Comparison of ENCODE assay signal across 9 cellular contexts in the genomic region with DNA sequence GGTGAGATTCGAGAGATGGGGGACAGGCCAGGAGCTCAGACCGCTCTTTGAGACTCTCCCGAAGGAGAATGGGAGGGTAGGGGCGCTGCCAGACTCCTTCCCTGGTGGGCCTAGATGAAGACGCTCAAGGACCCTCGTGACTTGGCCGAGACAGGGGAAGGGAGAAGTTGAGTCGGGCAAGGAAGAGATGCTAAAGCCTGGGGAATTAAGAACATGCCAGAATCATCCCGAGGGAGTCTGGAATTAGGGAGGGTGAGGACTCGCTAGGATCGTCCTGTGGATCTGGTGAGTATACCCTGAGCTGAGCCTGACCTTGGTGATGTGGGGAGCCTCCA. TPM values are rescaled to one million over a fixed set of nuclear protein-coding genes. Genes with fewer than 3 reads are reported as not detected.
A peak's percentile ranks its signal among the peaks of the same experiment; 100 is the strongest.
DNase-seq lines count a peak whose midpoint lies in the region; ATAC-seq and TF ChIP-seq lines count a peak whose summit lies in the region.
"Had no signal": no experiment of that assay in that cellular context is flagged by ENCODE, and none has a peak within 500 bp of the region (broad histone marks: within the 10 kb centered on the region; RNA-seq: fewer than 3 reads in every experiment).

No MANE protein-coding gene starts in this region.

- H3K27me3 Mint-ChIP-seq in MCF 10A (ENCODE audit: insufficient read depth, unreplicated experiment), result no peaks in the 10 kb centered on the region

- H3K27ac ChIP-seq in HL-60 (replicated peaks) (peak overlapping the region; percentile 84), muscle layer of colon (ENCODE audit: low read depth, low read length) (no peak overlapping the region)

- H3K27me3 ChIP-seq in HL-60 (ENCODE audit: insufficient read depth, poor library complexity, severe bottlenecking), result no peaks in the 10 kb centered on the region
- no peaks in the 10 kb centered on the region for H3K27me3 ChIP-seq in muscle layer of colon (ENCODE audit: control insufficient read depth in 1 of 2, insufficient read depth in 2 of 2, low read length in 2 of 2)

- no peak overlapping the region for H3K9ac ChIP-seq in muscle layer of colon (ENCODE audit: low read length)

- peaks cover 14% of the 10 kb centered on the region for H3K4me1 ChIP-seq in muscle layer of colon (ENCODE audit: insufficient read depth, low read length)

- H3K4me3 Mint-ChIP-seq in MCF 10A (ENCODE audit: unreplicated experiment), result peak overlapping the region; percentile 85

- peaks cover 30% of the 10 kb centered on the region for H3K4me1 Mint-ChIP-seq in MCF 10A (ENCODE audit: insufficient read depth, unreplicated experiment)

- no peaks in the 10 kb centered on the region for H3K9me3 Mint-ChIP-seq in MCF 10A (ENCODE audit: unreplicated experiment)

- H3K9me3 ChIP-seq in muscle layer of colon (ENCODE audit: low read length), result no peaks in the 10 kb centered on the region

- POLR2A ChIA-PET in AG04449 (lab: Yijun Ruan, JAX) (interaction anchor here (0.7 kb wide), 1 partner anchor 21 kb away, joined by 3 read pairs; a partner anchor contains a TSS), MCF 10A (lab: Yijun Ruan, JAX) (interaction anchor here (0.9 to 2.8 kb wide), 7 partner anchors 12 to 567 kb away, joined by 3 to 17 read pairs (median 5); a partner anchor contains a TSS)

- peak overlapping the region; percentile 79 for H3K4me3 ChIP-seq in AG04449 (ENCODE audit: low read depth, low read length)
- peak overlapping the region; percentile 79 for H3K4me3 ChIP-seq in HL-60 (replicated peaks; ENCODE audit: insufficient read depth, low read length)
- H3K4me3 ChIP-seq in muscle layer of colon (ENCODE audit: low read depth in 1 of 2, low read length in 2 of 2), result peak overlapping the region; percentile 17 to 50

- TF ChIP-seq CTCF in AG04449 (IDR thresholded peaks at IDR 0.05; ENCODE audit: insufficient read depth, low read length, missing control alignments) (no peak), HL-60 (IDR thresholded peaks at IDR 0.05; ENCODE audit: insufficient read depth, low read length) (no peak), MCF 10A (IDR thresholded peaks at IDR 0.05; ENCODE audit: unreplicated experiment) (no peak)

- intact Hi-C loops in MCF 10A (cut with micrococcal nuclease), result no loop called here

- no peak for ATAC-seq in HG03135 (IDR thresholded peaks at IDR 0.05; ENCODE audit: unreplicated experiment)

- peaks cover 31% of the 10 kb centered on the region for H3K36me3 ChIP-seq in muscle layer of colon (ENCODE audit: insufficient read depth, low read length)

- CTCF ChIA-PET in AG04449 (lab: Yijun Ruan, JAX), result interaction anchor here (1.2 to 5.8 kb wide), 4 partner anchors 11 to 450 kb away, joined by 4 to 38 read pairs (median 6); a partner anchor contains a TSS
- CTCF ChIA-PET in MCF 10A (lab: Yijun Ruan, JAX), result interaction anchor here (0.6 to 2.6 kb wide), 9 partner anchors 9 to 534 kb away, joined by 3 to 14 read pairs (median 3); no protein-coding TSS in a partner anchor

- H3K36me3 Mint-ChIP-seq in MCF 10A (ENCODE audit: insufficient read depth, unreplicated experiment), result peaks cover 39% of the 10 kb centered on the region

- no peak for DNase-seq in AG04449 (ENCODE audit: low read depth, low spot score)
- DNase-seq in HL-60 (ENCODE audit: low read depth in 1 of 2, low spot score in 1 of 2), result no peak
- no peak for DNase-seq in MCF 10A (ENCODE audit: unreplicated experiment)
- DNase-seq in DMS 273 (lab: John Stamatoyannopoulos, UW; ENCODE audit: unreplicated experiment), result no peak
- no peak for DNase-seq in DMS114 treated with DMSO at 0.1 percent for 48 hours (lab: John Stamatoyannopoulos, UW; ENCODE audit: unreplicated experiment)
- no peak for DNase-seq in HT-29 (ENCODE audit: low spot score)

- peak overlapping the region; percentile 78 for H3K27ac Mint-ChIP-seq in MCF 10A (ENCODE audit: low read depth, unreplicated experiment)

- BruUV-seq in MCF 10A (replicated peaks; lab: Mats Ljungman, UMichigan), result TSS peak; percentile 72

RNA-seq across cellular contexts. Expression of a gene that starts 0.5 kb away (rescaled TPM):
- 98.4 and 107 TPM in 2 replicates for total RNA-seq in MCF 10A (2022)
- total RNA-seq in HT-29 (2014; rRNA removed; shearing (Covaris generic)), result 284 and 289 TPM in 2 replicates

RNA-seq across cellular contexts. Expression of a gene that starts 14.1 kb away (rescaled TPM):
- 0.79 TPM in 1 of 2 replicates, not detected in the other for total RNA-seq in MCF 10A (2022)
- total RNA-seq in HT-29 (2014; rRNA removed; shearing (Covaris generic)), result 0.15 and 0.18 TPM in 2 replicates
- total RNA-seq: dermis microvascular lymphatic vessel endothelial cell had no signal

RNA-seq across cellular contexts. Expression of a gene that starts 20.6 kb away (rescaled TPM):
- 8.5 and 13.9 TPM in 2 replicates for total RNA-seq in MCF 10A (2022)
- 30.8 and 31.2 TPM in 2 replicates for total RNA-seq in HT-29 (2014; rRNA removed; shearing (Covaris generic))

RNA-seq across cellular contexts. Expression of a gene that starts 21.2 kb away (rescaled TPM):
- 41.6 and 51.6 TPM in 2 replicates for total RNA-seq in MCF 10A (2022)
- total RNA-seq in HT-29 (2014; rRNA removed; shearing (Covaris generic)), result 26.2 and 33.2 TPM in 2 replicates

RNA-seq across cellular contexts. Expression of a gene that starts 21.3 kb away (rescaled TPM):
- total RNA-seq in MCF 10A (2022), result 0.91 TPM in 1 of 2 replicates, not detected in the other
- total RNA-seq in HT-29 (2014; rRNA removed; shearing (Covaris generic)), result not detected in 2 replicates
- total RNA-seq: dermis microvascular lymphatic vessel endothelial cell had no signal
